19 cellular contexts compared by ENCODE assay signal in the genomic region with DNA sequence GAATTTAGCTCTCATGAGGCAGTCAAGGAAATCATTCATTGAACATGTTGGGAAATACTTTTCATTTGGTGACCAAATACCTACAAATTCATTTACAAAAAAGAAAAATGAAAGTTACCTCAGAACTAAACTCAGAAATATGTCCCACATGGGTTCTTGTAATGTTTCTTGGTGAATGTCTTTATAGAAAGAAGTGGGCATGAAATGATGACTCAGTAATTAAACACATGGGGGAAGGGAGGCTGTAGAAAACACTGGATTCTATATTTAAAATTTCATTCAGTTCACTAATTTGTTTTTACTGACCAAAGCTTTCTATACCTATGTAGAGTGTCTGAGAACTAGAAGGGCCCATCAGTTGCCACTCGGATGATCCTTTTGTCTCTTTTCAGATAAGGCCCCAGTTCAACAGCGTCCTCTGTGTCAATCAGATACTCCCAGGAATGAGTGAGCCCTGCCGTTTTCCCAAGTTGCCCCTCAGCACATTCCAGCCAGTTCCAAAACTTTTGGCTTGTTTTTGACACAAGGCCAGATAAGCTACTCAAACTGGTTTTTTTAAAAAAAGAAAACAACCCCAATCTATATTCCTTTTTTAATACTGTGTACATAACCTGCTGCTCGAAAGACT. TPM values are rescaled to one million over a fixed set of nuclear protein-coding genes. Genes with fewer than 3 reads are reported as not detected.
DNase-seq lines count a peak whose midpoint lies in the region; ATAC-seq and TF ChIP-seq lines count a peak whose summit lies in the region.
"Had no signal": no experiment of that assay in that cellular context is flagged by ENCODE, and none has a peak within 500 bp of the region (broad histone marks: within the 10 kb centered on the region; RNA-seq: fewer than 3 reads in every experiment).

No MANE protein-coding gene starts in this region.

- H3K9ac ChIP-seq in endodermal cell (ENCODE audit: extremely low read depth, low read length, poor library complexity, severe bottlenecking): no peak overlapping the region

- H3K4me1 ChIP-seq in heart right ventricle (peaks cover under 1 to 82% (median 58%) of the 10 kb centered on the region in 9 donors), endodermal cell (ENCODE audit: control insufficient read depth, insufficient read depth, low read length) (peaks cover 13% of the 10 kb centered on the region), transverse colon (peaks cover 0 to 19% (median 2%) of the 10 kb centered on the region in 4 donors)

- TF ChIP-seq CTCF in heart right ventricle (IDR thresholded peaks at IDR 0.05): no peak
- TF ChIP-seq CTCF in endodermal cell (conservative IDR thresholded peaks at IDR 0.05): no peak
- TF ChIP-seq CTCF in nephron progenitor cell (IDR thresholded peaks at IDR 0.05): no peak
- no peak for TF ChIP-seq CTCF in transverse colon (IDR thresholded peaks at IDR 0.05)

- H3K27ac ChIP-seq in heart right ventricle (peak overlapping the region in 6 of 10 donors; percentile 14 to 80 (median 34)), endodermal cell (ENCODE audit: low read depth, low read length) (no peak overlapping the region), transverse colon (peak overlapping the region; percentile 24 to 38 (median 30))
- H3K27ac ChIP-seq: epithelial cell of prostate, SK-N-MC had no signal

- H3K4me3 ChIP-seq in heart right ventricle (no peak overlapping the region), endodermal cell (ENCODE audit: low read length) (no peak overlapping the region), transverse colon (no peak overlapping the region)
- H3K4me3 ChIP-seq: SK-N-MC had no signal

- no peak for DNase-seq in heart right ventricle
- no peak for DNase-seq in left ventricle myocardium superior
- DNase-seq in endodermal cell: no peak
- DNase-seq in nephron progenitor cell: no peak
- no peak for DNase-seq in transverse colon
- no peak for DNase-seq in hippocampal formation (lab: John Stamatoyannopoulos, UW)
- DNase-seq in AML-193 (lab: John Stamatoyannopoulos, UW): no peak
- DNase-seq: ACHN; CD8-positive, alpha-beta memory T cell; kidney glomerular epithelial cell; NCI-H1694 treated with DMSO at 0.1 percent for 48 hours; NCI-H524; stimulated activated CD4-positive, alpha-beta T cell treated with anti-CD3 and anti-CD28 coated beads, Interleukin-2, amount 100 ng/mL, for 48 hours; stimulated activated CD8-positive, alpha-beta memory T cell treated with anti-CD3 and anti-CD28 coated beads, Interleukin-4, amount 100 ng/mL, for 48 hours had no signal

- H3K36me3 Mint-ChIP-seq in endodermal cell (ENCODE audit: low read depth): peaks cover 51% of the 10 kb centered on the region
- peaks cover 65% of the 10 kb centered on the region for H3K36me3 Mint-ChIP-seq in nephron progenitor cell (ENCODE audit: low read depth)
- H3K36me3 Mint-ChIP-seq: CD8-positive, alpha-beta memory T cell had no signal

- no peak for ATAC-seq in heart right ventricle
- no peak for ATAC-seq in left ventricle myocardium superior
- ATAC-seq in HG02642 (IDR thresholded peaks at IDR 0.05; ENCODE audit: poor library complexity, unreplicated experiment): no peak

- H3K36me3 ChIP-seq in heart right ventricle (peaks cover 0 to 81% (median 17%) of the 10 kb centered on the region in 9 donors), endodermal cell (ENCODE audit: control insufficient read depth, insufficient read depth, low read length) (peaks cover 43% of the 10 kb centered on the region), transverse colon (peaks cover 0 to 4% (median under 1%) of the 10 kb centered on the region in 4 donors)

- H3K27ac Mint-ChIP-seq in endodermal cell: peak overlapping the region; percentile 3
- peak overlapping the region; percentile 34 for H3K27ac Mint-ChIP-seq in nephron progenitor cell
- H3K27ac Mint-ChIP-seq: activated naive CD8-positive, alpha-beta T cell; CD8-positive, alpha-beta memory T cell had no signal

- intact Hi-C loops in heart right ventricle (cut with DNase I) (loop anchor here in 5 of 10 donors (5.0 to 10.0 kb wide), 5 partner anchors 45 to 242 kb away; no protein-coding TSS in a partner anchor), left ventricle myocardium superior (cut with micrococcal nuclease) (no loop called here), transverse colon (cut with DNase I; ENCODE audit: low total_unique reads) (no loop called here)

- H3K27me3 Mint-ChIP-seq in endodermal cell (ENCODE audit: insufficient read depth): no peaks in the 10 kb centered on the region
- H3K27me3 Mint-ChIP-seq in nephron progenitor cell (ENCODE audit: low read depth, poor library complexity): no peaks in the 10 kb centered on the region
- H3K27me3 Mint-ChIP-seq: activated naive CD8-positive, alpha-beta T cell; central memory CD8-positive, alpha-beta T cell had no signal

- no peak for TF ChIP-seq EP300 in transverse colon (IDR thresholded peaks at IDR 0.05; ENCODE audit: low read depth)

- H3K4me3 Mint-ChIP-seq in endodermal cell (no peak overlapping the region), nephron progenitor cell (no peak overlapping the region)
- H3K4me3 Mint-ChIP-seq: activated naive CD8-positive, alpha-beta T cell; CD8-positive, alpha-beta memory T cell; central memory CD8-positive, alpha-beta T cell had no signal

- H3K27me3 ChIP-seq in heart right ventricle (no peaks in the 10 kb centered on the region), endodermal cell (ENCODE audit: control insufficient read depth, insufficient read depth, low read length, poor library complexity, severe bottlenecking) (no peaks in the 10 kb centered on the region), transverse colon (no peaks in the 10 kb centered on the region)

- no peak for TF ChIP-seq POLR2A in transverse colon (IDR thresholded peaks at IDR 0.05)

- WGBS in heart right ventricle, 2 donors: 60 to 68% methylated on average over 4 of the region's 4 CpGs
- 40 to 61% methylated on average over 2 to 3 of the region's 4 CpGs for WGBS in endodermal cell (ENCODE audit: insufficient coverage in 1 of 2, insufficient read length in 1 of 2), 2 experiments
- WGBS in transverse colon (ENCODE audit: low coverage in 1 of 2), 2 donors: 60 to 66% methylated on average over 4 of the region's 4 CpGs

- H3K9me3 ChIP-seq in heart right ventricle: no peaks in the 10 kb centered on the region
- H3K9me3 ChIP-seq in endodermal cell (ENCODE audit: control insufficient read depth, low read length): no peaks in the 10 kb centered on the region
- no peaks in the 10 kb centered on the region for H3K9me3 ChIP-seq in transverse colon

- H3K9me3 Mint-ChIP-seq in endodermal cell: no peaks in the 10 kb centered on the region
- no peaks in the 10 kb centered on the region for H3K9me3 Mint-ChIP-seq in nephron progenitor cell
- H3K9me3 Mint-ChIP-seq: CD8-positive, alpha-beta memory T cell; central memory CD8-positive, alpha-beta T cell had no signal

- H3K4me1 Mint-ChIP-seq in endodermal cell: peaks cover 35% of the 10 kb centered on the region
- peaks cover 17% of the 10 kb centered on the region for H3K4me1 Mint-ChIP-seq in nephron progenitor cell

- in situ Hi-C loops in transverse colon (cut with MboI; ENCODE audit: low pct_ligation_motif_present in 1 of 4, low pct_unique_long_range_greater_than_20kb in 1 of 4, low sequenced_read_pairs in 3 of 4): no loop called here

RNA-seq across cellular contexts. Expression of a gene that starts 49.3 kb away (rescaled TPM):
- total RNA-seq in heart right ventricle (1 to 10 TPM in 8 of 10 donors, under 1 TPM in 2; 0.64 to 2.6 (median 1.3) TPM), left ventricle myocardium superior (1.1 TPM), endodermal cell (1 to 10 TPM; 2.6 to 5.0 TPM), transverse colon (1 to 10 TPM in 2 of 4 donors, under 1 TPM in 1, not detected in 1; 0.41 to 2.6 (median 1.1) TPM)
- polyA plus RNA-seq in heart right ventricle: under 1 TPM; 0.88 to 0.95 TPM
- polyA plus RNA-seq in endodermal cell (2013, experiment 1 of 2): 2.6 TPM
- polyA plus RNA-seq in endodermal cell (2013, experiment 2 of 2): 4.1 TPM
